8 cellular contexts compared by ENCODE assay signal in genomic region chrX:103215037-103215767, GRCh38. TPM values are rescaled to one million over a fixed set of nuclear protein-coding genes. Genes with fewer than 3 reads are reported as not detected.
DNase-seq lines count a peak whose midpoint lies in the region; ATAC-seq and TF ChIP-seq lines count a peak whose summit lies in the region.

A gene with protein sequence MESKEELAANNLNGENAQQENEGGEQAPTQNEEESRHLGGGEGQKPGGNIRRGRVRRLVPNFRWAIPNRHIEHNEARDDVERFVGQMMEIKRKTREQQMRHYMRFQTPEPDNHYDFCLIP (plus strand): TSS chrX:103215108. CDS start chrX:103216154, 1,046 bp downstream.

- peak within 1 kb of the TSS; percentile 90 for H3K27ac Mint-ChIP-seq in CD4-positive, alpha-beta T cell
- H3K27ac Mint-ChIP-seq in activated naive CD4-positive, alpha-beta T cell treated with anti-CD3 and anti-CD28 coated beads for 36 hours: peak within 1 kb of the TSS; percentile 50

- peak; percentile 87 for ATAC-seq in CD4-positive, alpha-beta T cell (ENCODE audit: poor library complexity)
- ATAC-seq in GM19397 (IDR thresholded peaks at IDR 0.05; ENCODE audit: unreplicated experiment) (peak; percentile 90), HG03521 (IDR thresholded peaks at IDR 0.05; ENCODE audit: unreplicated experiment) (peak; percentile 96), gastroesophageal sphincter (peak; percentile 97)

- no peaks in the 10 kb centered on the region for H3K9me3 Mint-ChIP-seq in CD4-positive, alpha-beta T cell
- H3K9me3 Mint-ChIP-seq in activated naive CD4-positive, alpha-beta T cell treated with anti-CD3 and anti-CD28 coated beads for 36 hours: no peaks in the 10 kb centered on the region

- H3K9ac ChIP-seq in subcutaneous abdominal adipose tissue (ENCODE audit: low read length in 5 of 5): peak within 1 kb of the TSS in 4 of 5 donors; percentile 32 to 73 (median 64)

- H3K4me3 Mint-ChIP-seq in CD4-positive, alpha-beta T cell: peak within 1 kb of the TSS; percentile 94
- peak within 1 kb of the TSS; percentile 82 for H3K4me3 Mint-ChIP-seq in activated naive CD4-positive, alpha-beta T cell treated with anti-CD3 and anti-CD28 coated beads for 36 hours

- peaks cover 13% of the 10 kb centered on the region for H3K4me1 Mint-ChIP-seq in CD4-positive, alpha-beta T cell (ENCODE audit: low read depth)
- H3K4me1 Mint-ChIP-seq in activated naive CD4-positive, alpha-beta T cell treated with anti-CD3 and anti-CD28 coated beads for 36 hours (ENCODE audit: low read depth): peaks cover 15% of the 10 kb centered on the region

- no CpG with 5 or more reads among the region's 67 CpGs for WGBS in gastroesophageal sphincter (ENCODE audit: low coverage in 1 of 2), 2 donors

- H3K4me1 ChIP-seq in SJCRH30 (no peaks in the 10 kb centered on the region), gastroesophageal sphincter (no peaks in the 10 kb centered on the region), subcutaneous abdominal adipose tissue (ENCODE audit: control insufficient read depth in 5 of 5, insufficient read depth in 5 of 5, low read length in 5 of 5) (peaks cover 0 to 4% (median 0%) of the 10 kb centered on the region in 5 donors)

- peak; percentile 54 to 81 (median 74) for DNase-seq in CD4-positive, alpha-beta T cell
- DNase-seq in SJCRH30 (peak; percentile 74 to 76), nucleus accumbens (lab: John Stamatoyannopoulos, UW) (peak; percentile 10 to 92 (median 74))
- peak; percentile 87 for DNase-seq in activated naive CD4-positive, alpha-beta T cell treated with anti-CD3 and anti-CD28 coated beads for 36 hours

- TF ChIP-seq CTCF in CD4-positive, alpha-beta T cell (IDR thresholded peaks at IDR 0.05): no peak
- TF ChIP-seq CTCF in gastroesophageal sphincter (IDR thresholded peaks at IDR 0.05): no peak

- H3K9me3 ChIP-seq in CD4-positive, alpha-beta T cell (ENCODE audit: control insufficient read depth, low read length): no peaks in the 10 kb centered on the region
- H3K9me3 ChIP-seq in SJCRH30 (replicated peaks): no peaks in the 10 kb centered on the region
- H3K9me3 ChIP-seq in gastroesophageal sphincter: no peaks in the 10 kb centered on the region
- H3K9me3 ChIP-seq in subcutaneous abdominal adipose tissue (ENCODE audit: control insufficient read depth in 5 of 5, low read length in 5 of 5): no peaks in the 10 kb centered on the region

- intact Hi-C loops in CD4-positive, alpha-beta T cell (cut with DNase I, micrococcal nuclease): loop anchor here in 1 of 2 experiments (10.0 kb wide), 3 partner anchors 480 to 1280 kb away; partner anchors contain the start of genes FAM199X and ZMAT1
- intact Hi-C loops in activated naive CD4-positive, alpha-beta T cell treated with anti-CD3 and anti-CD28 coated beads for 36 hours (cut with micrococcal nuclease): loop anchor here (1.0 to 2.0 kb wide), 2 partner anchors 39 to 96 kb away; partner anchors contain the start of gene BEX2

- POLR2A ChIA-PET in CD4-positive, alpha-beta T cell (lab: Charles Lee): interaction anchor here (1.0 to 1.2 kb wide), 2 partner anchors 16 to 40 kb away, joined by 3 to 5 read pairs; partner anchors contain the start of gene TCEAL8

- CTCF ChIA-PET in CD4-positive, alpha-beta T cell (lab: Charles Lee): no interaction called here
- CTCF ChIA-PET in activated naive CD4-positive, alpha-beta T cell treated with anti-CD3 and anti-CD28 coated beads for 36 hours (lab: Charles Lee): no interaction called here

- H3K4me3 ChIP-seq in SJCRH30 (peak within 1 kb of the TSS; percentile 79), gastroesophageal sphincter (peak within 1 kb of the TSS; percentile 67 to 85), subcutaneous abdominal adipose tissue (ENCODE audit: low read depth in 1 of 5, low read length in 5 of 5) (peak within 1 kb of the TSS; percentile 8 to 69 (median 59))

- H3K27me3 Mint-ChIP-seq in CD4-positive, alpha-beta T cell: peaks cover 4% of the 10 kb centered on the region
- H3K27me3 Mint-ChIP-seq in activated naive CD4-positive, alpha-beta T cell treated with anti-CD3 and anti-CD28 coated beads for 36 hours (ENCODE audit: low read depth): no peaks in the 10 kb centered on the region

- TF ChIP-seq POLR2A in gastroesophageal sphincter (IDR thresholded peaks at IDR 0.05): peak; percentile 76 to 83

- H3K36me3 ChIP-seq in SJCRH30 (peaks cover 6% of the 10 kb centered on the region; the same call in 1 of the 2 replicates), gastroesophageal sphincter (no peaks in the 10 kb centered on the region), subcutaneous abdominal adipose tissue (ENCODE audit: control insufficient read depth in 5 of 5, insufficient read depth in 5 of 5, low read length in 5 of 5) (no peaks in the 10 kb centered on the region)

- no peaks in the 10 kb centered on the region for H3K27me3 ChIP-seq in CD4-positive, alpha-beta T cell (ENCODE audit: control insufficient read depth, insufficient read depth, low read length)
- no peaks in the 10 kb centered on the region for H3K27me3 ChIP-seq in SJCRH30
- H3K27me3 ChIP-seq in gastroesophageal sphincter: no peaks in the 10 kb centered on the region
- H3K27me3 ChIP-seq in subcutaneous abdominal adipose tissue (ENCODE audit: control insufficient read depth in 5 of 5, insufficient read depth in 4 of 5, low read length in 5 of 5): peaks cover 0 to 12% (median 5%) of the 10 kb centered on the region in 5 donors

- peak within 1 kb of the TSS; percentile 78 for H3K27ac ChIP-seq in CD4-positive, alpha-beta T cell (ENCODE audit: low read depth, low read length)
- H3K27ac ChIP-seq in SJCRH30: peak within 1 kb of the TSS; percentile 77
- peak within 1 kb of the TSS; percentile 91 to 94 (median 92) for H3K27ac ChIP-seq in gastroesophageal sphincter
- H3K27ac ChIP-seq in subcutaneous abdominal adipose tissue (ENCODE audit: low read depth, low read length): no peak within 1 kb of the TSS

- H3K36me3 Mint-ChIP-seq in CD4-positive, alpha-beta T cell (ENCODE audit: low read depth): peaks cover 22% of the 10 kb centered on the region
- no peaks in the 10 kb centered on the region for H3K36me3 Mint-ChIP-seq in activated naive CD4-positive, alpha-beta T cell treated with anti-CD3 and anti-CD28 coated beads for 36 hours (ENCODE audit: low read depth)

- TF ChIP-seq EP300 in gastroesophageal sphincter (IDR thresholded peaks at IDR 0.05): no peak

RNA-seq across cellular contexts. Expression of the gene that starts here (rescaled TPM):
- 10 to 100 TPM; 60.8 to 61.0 TPM for total RNA-seq in CD4-positive, alpha-beta T cell
- total RNA-seq in SJCRH30 (2014; rRNA removed; shearing (Covaris generic)): 34.4 and 36.5 TPM in 2 replicates
- total RNA-seq in activated naive CD4-positive, alpha-beta T cell treated with anti-CD3 and anti-CD28 coated beads for 36 hours: 1 to 10 TPM; 8.8 to 9.8 TPM
- total RNA-seq in gastroesophageal sphincter: 10 to 100 TPM; 51.2 to 81.7 (median 60.0) TPM
